Comparison of ENCODE assay signal across 1 cellular context in the genomic region with DNA sequence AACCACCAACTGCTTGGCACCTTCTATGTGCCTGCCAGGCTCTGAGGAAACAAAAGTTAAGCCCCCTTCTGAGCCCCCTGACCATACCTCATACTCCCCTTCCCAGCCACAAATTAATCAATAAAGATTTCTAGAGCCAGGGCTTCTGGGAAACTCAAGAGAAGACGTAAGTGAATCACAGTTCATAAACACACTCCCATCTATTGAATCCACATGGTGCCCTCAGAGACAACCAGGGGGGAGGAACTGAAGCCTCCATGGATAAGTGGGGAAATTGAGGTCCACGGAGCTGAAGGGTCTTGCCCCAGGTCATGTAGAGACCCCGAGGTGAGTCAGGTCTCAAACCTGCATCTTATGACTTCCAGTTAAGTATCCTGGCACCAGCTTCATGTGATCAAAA.
TF ChIP-seq lines count a peak whose summit lies in the region.

No MANE protein-coding gene starts in this region.

TF ChIP-seq in H1, 55 proteins besides CTCF, POLR2A, EP300 and RAD21 (continued from another document):
- TF ChIP-seq TAF1 (IDR thresholded peaks at IDR 0.05; ENCODE audit: low read depth, low read length) (no peak), HDAC2 (IDR thresholded peaks at IDR 0.05; ENCODE audit: borderline replicate concordance in 1 of 2, low read depth in 2 of 2, low read length in 2 of 2) (no peak), BACH1 (IDR thresholded peaks at IDR 0.05; ENCODE audit: low read length) (no peak), GTF2F1 (IDR thresholded peaks at IDR 0.05; ENCODE audit: borderline replicate concordance, low read depth, low read length) (no peak), ZNF274 (IDR thresholded peaks at IDR 0.05; ENCODE audit: borderline replicate concordance, extremely low read depth, low read length) (no peak), RNF2 (IDR thresholded peaks at IDR 0.05; ENCODE audit: borderline replicate concordance, low read depth, low read length, missing control alignments, poor library complexity, severe bottlenecking) (no peak), NRF1 (IDR thresholded peaks at IDR 0.05; ENCODE audit: low read depth, low read length) (no peak), FOSL1 (IDR thresholded peaks at IDR 0.05; ENCODE audit: insufficient read depth, low read depth, low read length) (no peak), CBX5 (IDR thresholded peaks at IDR 0.05; ENCODE audit: low read depth, low read length) (no peak), PHF8 (conservative IDR thresholded peaks at IDR 0.05; ENCODE audit: low read depth, low read length) (no peak), SP1 (IDR thresholded peaks at IDR 0.05; ENCODE audit: low read depth, low read length) (no peak)
